ENCODE assay signal across 1 cellular context in the genomic region with DNA sequence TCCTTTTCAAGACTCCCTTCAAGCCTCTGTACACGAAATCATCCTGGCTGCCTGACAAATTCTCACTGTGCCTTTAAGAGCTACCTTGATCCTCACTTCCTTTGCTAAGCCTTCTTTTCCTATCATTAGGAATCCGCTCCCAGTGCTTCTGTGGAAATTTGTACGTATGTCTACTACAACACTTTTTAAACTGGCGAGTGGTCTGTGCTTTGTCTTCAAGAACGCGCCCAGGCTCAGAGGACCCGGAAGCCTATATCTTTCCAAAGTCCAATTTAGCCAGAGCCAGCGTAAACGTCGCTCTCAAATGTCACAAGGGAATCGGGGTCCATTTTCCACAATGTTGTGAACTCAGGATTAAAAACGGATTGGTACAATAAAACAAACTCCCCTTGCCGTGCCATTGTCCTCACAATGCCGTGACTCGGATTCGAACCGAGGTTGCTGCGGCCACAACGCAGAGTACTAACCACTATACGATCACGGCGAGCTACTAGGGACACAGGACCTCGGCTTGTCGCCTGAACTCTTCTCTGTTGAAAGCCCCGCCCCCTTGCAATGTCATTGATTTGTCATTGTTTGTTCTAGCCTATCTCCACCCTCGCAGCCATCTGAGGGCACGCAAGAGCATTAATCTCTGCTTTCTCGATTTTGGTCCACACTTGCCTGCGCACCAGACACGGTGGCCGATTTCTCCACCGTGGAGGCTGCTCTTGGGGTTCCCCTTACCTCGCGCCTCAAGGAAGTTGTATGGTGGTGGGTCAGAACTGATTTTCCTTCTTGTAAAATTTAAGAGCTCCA.
TF ChIP-seq lines count a peak whose summit lies in the region.

No MANE protein-coding gene starts in this region.

TF ChIP-seq in GM12878, 131 proteins besides CTCF, POLR2A, EP300 and RAD21 (continued from another document and continues in another):
- TF ChIP-seq, protein P1, sequence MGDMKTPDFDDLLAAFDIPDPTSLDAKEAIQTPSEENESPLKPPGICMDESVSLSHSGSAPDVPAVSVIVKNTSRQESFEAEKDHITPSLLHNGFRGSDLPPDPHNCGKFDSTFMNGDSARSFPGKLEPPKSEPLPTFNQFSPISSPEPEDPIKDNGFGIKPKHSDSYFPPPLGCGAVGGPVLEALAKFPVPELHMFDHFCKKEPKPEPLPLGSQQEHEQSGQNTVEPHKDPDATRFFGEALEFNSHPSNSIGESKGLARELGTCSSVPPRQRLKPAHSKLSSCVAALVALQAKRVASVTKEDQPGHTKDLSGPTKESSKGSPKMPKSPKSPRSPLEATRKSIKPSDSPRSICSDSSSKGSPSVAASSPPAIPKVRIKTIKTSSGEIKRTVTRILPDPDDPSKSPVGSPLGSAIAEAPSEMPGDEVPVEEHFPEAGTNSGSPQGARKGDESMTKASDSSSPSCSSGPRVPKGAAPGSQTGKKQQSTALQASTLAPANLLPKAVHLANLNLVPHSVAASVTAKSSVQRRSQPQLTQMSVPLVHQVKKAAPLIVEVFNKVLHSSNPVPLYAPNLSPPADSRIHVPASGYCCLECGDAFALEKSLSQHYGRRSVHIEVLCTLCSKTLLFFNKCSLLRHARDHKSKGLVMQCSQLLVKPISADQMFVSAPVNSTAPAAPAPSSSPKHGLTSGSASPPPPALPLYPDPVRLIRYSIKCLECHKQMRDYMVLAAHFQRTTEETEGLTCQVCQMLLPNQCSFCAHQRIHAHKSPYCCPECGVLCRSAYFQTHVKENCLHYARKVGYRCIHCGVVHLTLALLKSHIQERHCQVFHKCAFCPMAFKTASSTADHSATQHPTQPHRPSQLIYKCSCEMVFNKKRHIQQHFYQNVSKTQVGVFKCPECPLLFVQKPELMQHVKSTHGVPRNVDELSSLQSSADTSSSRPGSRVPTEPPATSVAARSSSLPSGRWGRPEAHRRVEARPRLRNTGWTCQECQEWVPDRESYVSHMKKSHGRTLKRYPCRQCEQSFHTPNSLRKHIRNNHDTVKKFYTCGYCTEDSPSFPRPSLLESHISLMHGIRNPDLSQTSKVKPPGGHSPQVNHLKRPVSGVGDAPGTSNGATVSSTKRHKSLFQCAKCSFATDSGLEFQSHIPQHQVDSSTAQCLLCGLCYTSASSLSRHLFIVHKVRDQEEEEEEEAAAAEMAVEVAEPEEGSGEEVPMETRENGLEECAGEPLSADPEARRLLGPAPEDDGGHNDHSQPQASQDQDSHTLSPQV (IDR thresholded peaks at IDR 0.05): no peak
- TF ChIP-seq FOXK2 (IDR thresholded peaks at IDR 0.05): peak; percentile 57; the same call in 1 of the 2 replicates
- no peak for TF ChIP-seq PAX8 (IDR thresholded peaks at IDR 0.05)
- no peak for TF ChIP-seq MEF2A (IDR thresholded peaks at IDR 0.05; ENCODE audit: insufficient read depth, low read depth, low read length)
- TF ChIP-seq BCL11A (IDR thresholded peaks at IDR 0.05; ENCODE audit: low read depth, low read length): no peak
- TF ChIP-seq LARP7 (IDR thresholded peaks at IDR 0.05): peak; percentile 55; the same call in 1 of the 2 replicates
- peak; percentile 83 for TF ChIP-seq SP1 (IDR thresholded peaks at IDR 0.05; ENCODE audit: low read depth, low read length)
- TF ChIP-seq IRF4 (IDR thresholded peaks at IDR 0.05; ENCODE audit: low read depth, low read length): peak; percentile 51; the same call in 1 of the 2 replicates
- no peak for TF ChIP-seq YBX1 (IDR thresholded peaks at IDR 0.05)
- TF ChIP-seq ZBTB33 (IDR thresholded peaks at IDR 0.05): no peak
- no peak for TF ChIP-seq CHD4 (IDR thresholded peaks at IDR 0.05)
- TF ChIP-seq SMARCA5 (IDR thresholded peaks at IDR 0.05): peak; percentile 95
- TF ChIP-seq CHD1 (IDR thresholded peaks at IDR 0.05; ENCODE audit: low read depth, low read length): peak; percentile 83; the same call in 1 of the 2 replicates
- no peak for TF ChIP-seq FOS (IDR thresholded peaks at IDR 0.05; ENCODE audit: borderline replicate concordance, extremely low read depth, insufficient read length)
- TF ChIP-seq MAX (IDR thresholded peaks at IDR 0.05; ENCODE audit: low read depth, low read length): no peak
- no peak; the same call in 1 of the 2 replicates for TF ChIP-seq CBX5 (IDR thresholded peaks at IDR 0.05; ENCODE audit: low read depth)
- TF ChIP-seq, protein P2, sequence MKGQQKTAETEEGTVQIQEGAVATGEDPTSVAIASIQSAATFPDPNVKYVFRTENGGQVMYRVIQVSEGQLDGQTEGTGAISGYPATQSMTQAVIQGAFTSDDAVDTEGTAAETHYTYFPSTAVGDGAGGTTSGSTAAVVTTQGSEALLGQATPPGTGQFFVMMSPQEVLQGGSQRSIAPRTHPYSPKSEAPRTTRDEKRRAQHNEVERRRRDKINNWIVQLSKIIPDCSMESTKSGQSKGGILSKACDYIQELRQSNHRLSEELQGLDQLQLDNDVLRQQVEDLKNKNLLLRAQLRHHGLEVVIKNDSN (IDR thresholded peaks at IDR 0.05; ENCODE audit: borderline replicate concordance, extremely low read length, insufficient read depth, low read depth, low read length): no peak
- TF ChIP-seq BACH1 (IDR thresholded peaks at IDR 0.05; ENCODE audit: borderline replicate concordance): peak; percentile 40; the same call in 1 of the 2 replicates
- peak; percentile 65 to 69; a peak in 2 of 4 replicates for TF ChIP-seq BHLHE40 (IDR thresholded peaks at IDR 0.05; ENCODE audit: borderline replicate concordance in 1 of 2, low read depth in 2 of 2, low read length in 1 of 2)
- no peak for TF ChIP-seq ETV6 (conservative IDR thresholded peaks at IDR 0.05 in 1 of 2, IDR thresholded peaks at IDR 0.05 in 1 of 2; ENCODE audit: borderline replicate concordance in 1 of 2, low read depth in 1 of 2)
- peak; percentile 87 for TF ChIP-seq SMAD1 (IDR thresholded peaks at IDR 0.05; ENCODE audit: low read depth, partially characterized antibody)
- no peak for TF ChIP-seq ELK1 (IDR thresholded peaks at IDR 0.05; ENCODE audit: low read depth, low read length)
- TF ChIP-seq, protein P3, sequence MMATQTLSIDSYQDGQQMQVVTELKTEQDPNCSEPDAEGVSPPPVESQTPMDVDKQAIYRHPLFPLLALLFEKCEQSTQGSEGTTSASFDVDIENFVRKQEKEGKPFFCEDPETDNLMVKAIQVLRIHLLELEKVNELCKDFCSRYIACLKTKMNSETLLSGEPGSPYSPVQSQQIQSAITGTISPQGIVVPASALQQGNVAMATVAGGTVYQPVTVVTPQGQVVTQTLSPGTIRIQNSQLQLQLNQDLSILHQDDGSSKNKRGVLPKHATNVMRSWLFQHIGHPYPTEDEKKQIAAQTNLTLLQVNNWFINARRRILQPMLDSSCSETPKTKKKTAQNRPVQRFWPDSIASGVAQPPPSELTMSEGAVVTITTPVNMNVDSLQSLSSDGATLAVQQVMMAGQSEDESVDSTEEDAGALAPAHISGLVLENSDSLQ (IDR thresholded peaks at IDR 0.05): peak; percentile 75
- TF ChIP-seq, protein P4, sequence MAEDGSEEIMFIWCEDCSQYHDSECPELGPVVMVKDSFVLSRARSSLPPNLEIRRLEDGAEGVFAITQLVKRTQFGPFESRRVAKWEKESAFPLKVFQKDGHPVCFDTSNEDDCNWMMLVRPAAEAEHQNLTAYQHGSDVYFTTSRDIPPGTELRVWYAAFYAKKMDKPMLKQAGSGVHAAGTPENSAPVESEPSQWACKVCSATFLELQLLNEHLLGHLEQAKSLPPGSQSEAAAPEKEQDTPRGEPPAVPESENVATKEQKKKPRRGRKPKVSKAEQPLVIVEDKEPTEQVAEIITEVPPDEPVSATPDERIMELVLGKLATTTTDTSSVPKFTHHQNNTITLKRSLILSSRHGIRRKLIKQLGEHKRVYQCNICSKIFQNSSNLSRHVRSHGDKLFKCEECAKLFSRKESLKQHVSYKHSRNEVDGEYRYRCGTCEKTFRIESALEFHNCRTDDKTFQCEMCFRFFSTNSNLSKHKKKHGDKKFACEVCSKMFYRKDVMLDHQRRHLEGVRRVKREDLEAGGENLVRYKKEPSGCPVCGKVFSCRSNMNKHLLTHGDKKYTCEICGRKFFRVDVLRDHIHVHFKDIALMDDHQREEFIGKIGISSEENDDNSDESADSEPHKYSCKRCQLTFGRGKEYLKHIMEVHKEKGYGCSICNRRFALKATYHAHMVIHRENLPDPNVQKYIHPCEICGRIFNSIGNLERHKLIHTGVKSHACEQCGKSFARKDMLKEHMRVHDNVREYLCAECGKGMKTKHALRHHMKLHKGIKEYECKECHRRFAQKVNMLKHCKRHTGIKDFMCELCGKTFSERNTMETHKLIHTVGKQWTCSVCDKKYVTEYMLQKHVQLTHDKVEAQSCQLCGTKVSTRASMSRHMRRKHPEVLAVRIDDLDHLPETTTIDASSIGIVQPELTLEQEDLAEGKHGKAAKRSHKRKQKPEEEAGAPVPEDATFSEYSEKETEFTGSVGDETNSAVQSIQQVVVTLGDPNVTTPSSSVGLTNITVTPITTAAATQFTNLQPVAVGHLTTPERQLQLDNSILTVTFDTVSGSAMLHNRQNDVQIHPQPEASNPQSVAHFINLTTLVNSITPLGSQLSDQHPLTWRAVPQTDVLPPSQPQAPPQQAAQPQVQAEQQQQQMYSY (CRISPR knock-in tag; IDR thresholded peaks at IDR 0.05): no peak
- TF ChIP-seq SMC3 (IDR thresholded peaks at IDR 0.05; ENCODE audit: borderline replicate concordance, low read length): no peak
- TF ChIP-seq SUPT20H (IDR thresholded peaks at IDR 0.05; ENCODE audit: borderline replicate concordance, control insufficient read depth, low read depth, low read length): no peak
- TF ChIP-seq, protein P5, sequence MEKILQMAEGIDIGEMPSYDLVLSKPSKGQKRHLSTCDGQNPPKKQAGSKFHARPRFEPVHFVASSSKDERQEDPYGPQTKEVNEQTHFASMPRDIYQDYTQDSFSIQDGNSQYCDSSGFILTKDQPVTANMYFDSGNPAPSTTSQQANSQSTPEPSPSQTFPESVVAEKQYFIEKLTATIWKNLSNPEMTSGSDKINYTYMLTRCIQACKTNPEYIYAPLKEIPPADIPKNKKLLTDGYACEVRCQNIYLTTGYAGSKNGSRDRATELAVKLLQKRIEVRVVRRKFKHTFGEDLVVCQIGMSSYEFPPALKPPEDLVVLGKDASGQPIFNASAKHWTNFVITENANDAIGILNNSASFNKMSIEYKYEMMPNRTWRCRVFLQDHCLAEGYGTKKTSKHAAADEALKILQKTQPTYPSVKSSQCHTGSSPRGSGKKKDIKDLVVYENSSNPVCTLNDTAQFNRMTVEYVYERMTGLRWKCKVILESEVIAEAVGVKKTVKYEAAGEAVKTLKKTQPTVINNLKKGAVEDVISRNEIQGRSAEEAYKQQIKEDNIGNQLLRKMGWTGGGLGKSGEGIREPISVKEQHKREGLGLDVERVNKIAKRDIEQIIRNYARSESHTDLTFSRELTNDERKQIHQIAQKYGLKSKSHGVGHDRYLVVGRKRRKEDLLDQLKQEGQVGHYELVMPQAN (conservative IDR thresholded peaks at IDR 0.05): no peak
- TF ChIP-seq E2F8 (IDR thresholded peaks at IDR 0.05; ENCODE audit: low read depth, partially characterized antibody): no peak
- no peak for TF ChIP-seq HDAC2 (IDR thresholded peaks at IDR 0.05)
- peak; percentile 26; the same call in 1 of the 2 replicates for TF ChIP-seq NRF1 (conservative IDR thresholded peaks at IDR 0.05; ENCODE audit: low read depth, low read length)
- no peak for TF ChIP-seq RBBP5 (conservative IDR thresholded peaks at IDR 0.05)
- TF ChIP-seq SMAD5 (IDR thresholded peaks at IDR 0.05; ENCODE audit: low read depth): peak; percentile 81
- no peak for TF ChIP-seq TCF7 (IDR thresholded peaks at IDR 0.05; ENCODE audit: borderline replicate concordance)
- TF ChIP-seq GABPA (IDR thresholded peaks at IDR 0.05; ENCODE audit: low read depth): peak; percentile 65; the same call in 1 of the 2 replicates
